In genomic region chr11:12764187-12764914, GRCh38 we compare ENCODE assay signal across 30 cellular contexts.
DNase-seq lines count a peak whose midpoint lies in the region; ATAC-seq, FAIRE-seq and TF ChIP-seq lines count a peak whose summit lies in the region.
"Had no signal": no experiment of that assay in that cellular context is flagged by ENCODE, and none has a peak within 500 bp of the region (broad histone marks: within the 10 kb centered on the region; RNA-seq: fewer than 3 reads in every experiment).

No MANE protein-coding gene starts in this region.

- peak; percentile 68 for ATAC-seq in K562
- no peak for ATAC-seq in gastrocnemius medialis
- ATAC-seq in right lobe of liver = no peak
- no peak for ATAC-seq in aorta (ENCODE audit: low FRiP score)
- ATAC-seq: activated naive CD8-positive, alpha-beta T cell treated with anti-CD3 and anti-CD28 coated beads, Interleukin-2, amount 50 U/mL, for 24 hours; foreskin keratinocyte; GM23338; heart right ventricle; Right ventricle myocardium inferior; stimulated activated naive B cell treated with anti-CD40 and anti-IgM and Interleukin-4, amounts not matched to agents 10 μg/mL and 1 μg/mL and 100 μg/mL, for 72 hours had no signal

- no peaks in the 10 kb centered on the region for H3K9me3 ChIP-seq in Karpas-422 (ENCODE audit: low read length)
- no peaks in the 10 kb centered on the region for H3K9me3 ChIP-seq in K562 (replicated peaks; ENCODE audit: control insufficient read depth, insufficient read depth, low read depth, low read length)
- no peaks in the 10 kb centered on the region for H3K9me3 ChIP-seq in gastrocnemius medialis
- no peaks in the 10 kb centered on the region for H3K9me3 ChIP-seq in right lobe of liver
- H3K9me3 ChIP-seq in aorta (ENCODE audit: control insufficient read depth, low read length) = no peaks in the 10 kb centered on the region
- H3K9me3 ChIP-seq: esophagus squamous epithelium, heart right ventricle had no signal

- no peaks in the 10 kb centered on the region for H3K9me2 ChIP-seq in Karpas-422 (replicated peaks; ENCODE audit: insufficient read depth, low read length)

- 16% methylated on average over 8 of the region's 8 CpGs for WGBS in K562 (ENCODE audit: insufficient coverage, low coverage, missing lambda C conversion rate)
- WGBS in right lobe of liver (ENCODE audit: insufficient coverage, low coverage, low lambda C conversion rate, missing lambda C conversion rate) = 87% methylated on average over 8 of the region's 8 CpGs
- WGBS in aorta, 2 donors = 80 to 82% methylated on average over 8 of the region's 8 CpGs

- POLR2A ChIA-PET in K562 (lab: Yijun Ruan, JAX) = interaction anchor here (0.8 to 2.8 kb wide), 5 partner anchors 10 to 1160 kb away, joined by 3 to 8 read pairs (median 5); no protein-coding TSS in a partner anchor
- POLR2A ChIA-PET in GM10248 (lab: Yijun Ruan, JAX) = no interaction called here

- peak; percentile 40; the same call in 1 of the 2 replicates for TF ChIP-seq EP300 in K562 (IDR thresholded peaks at IDR 0.05; ENCODE audit: low read length)

- H3K36me3 ChIP-seq in Karpas-422 (ENCODE audit: insufficient read depth, low read length) = no peaks in the 10 kb centered on the region
- peaks cover 6% of the 10 kb centered on the region; the same call in 2 of the 3 replicates for H3K36me3 ChIP-seq in K562 (ENCODE audit: control insufficient read depth, insufficient read depth, low read length)
- H3K36me3 ChIP-seq in gastrocnemius medialis = peaks cover 0 to 11% of the 10 kb centered on the region in 2 donors
- H3K36me3 ChIP-seq in right lobe of liver = peaks cover 0 to 12% (median 6%) of the 10 kb centered on the region in 4 donors
- no peaks in the 10 kb centered on the region for H3K36me3 ChIP-seq in aorta (ENCODE audit: control insufficient read depth in 1 of 2, insufficient read depth in 2 of 2, low read length in 1 of 2)

- H3K4me3 ChIP-seq in Karpas-422 (ENCODE audit: low read length) (no peak overlapping the region), K562 (no peak overlapping the region), gastrocnemius medialis (no peak overlapping the region), right lobe of liver (no peak overlapping the region), aorta (ENCODE audit: low read length in 2 of 2) (no peak overlapping the region)
- H3K4me3 ChIP-seq: esophagus squamous epithelium, GM23338, heart right ventricle had no signal

- no TSS peak for BruUV-seq in K562 (replicated peaks; lab: Mats Ljungman, UMichigan)

- H2AFZ ChIP-seq in Karpas-422 (ENCODE audit: low read length) = no peak overlapping the region
- no peak overlapping the region for H2AFZ ChIP-seq in K562 (ENCODE audit: low read depth, low read length)
- H2AFZ ChIP-seq: GM23338 had no signal

- FAIRE-seq in K562 (lab: Jason Lieb, UNC) = peak; percentile 83
- FAIRE-seq: GM19239, keratinocyte had no signal

- TF ChIP-seq POLR2A in K562 (conservative IDR thresholded peaks at IDR 0.05) = peak; percentile 85
- no peak for TF ChIP-seq POLR2A in gastrocnemius medialis (IDR thresholded peaks at IDR 0.05)
- no peak for TF ChIP-seq POLR2A in right lobe of liver (IDR thresholded peaks at IDR 0.05)

- no peak overlapping the region for H3K9ac ChIP-seq in Karpas-422 (ENCODE audit: low read length)
- H3K9ac ChIP-seq in K562 (ENCODE audit: insufficient read depth in 1 of 2, low read depth in 2 of 2, low read length in 2 of 2) = no peak overlapping the region

- H3K4me2 ChIP-seq in Karpas-422 (ENCODE audit: low read depth, low read length, poor library complexity, severe bottlenecking) (no peak overlapping the region), K562 (ENCODE audit: insufficient read depth, low read length) (peak overlapping the region; percentile 28; the same call in 1 of the 2 replicates)
- H3K4me2 ChIP-seq: GM23338 had no signal

- CTCF ChIA-PET in K562 (lab: Yijun Ruan, JAX; ENCODE audit: low intra/inter-chr PET ratio) (no interaction called here), GM10248 (lab: Yijun Ruan, JAX) (interaction anchor here (1.2 kb wide), 1 partner anchor 10 kb away, joined by 3 read pairs; no protein-coding TSS in a partner anchor)

- peak in 1 of 3 experiments; percentile 29; a peak in 1 of 6 replicates for TF ChIP-seq CTCF in K562 (IDR thresholded peaks at IDR 0.05 in 2 of 3, conservative IDR thresholded peaks at IDR 0.05 in 1 of 3; ENCODE audit: insufficient read depth in 2 of 3, low read depth in 1 of 3, low read length in 3 of 3)
- no peak for TF ChIP-seq CTCF in gastrocnemius medialis (IDR thresholded peaks at IDR 0.05 in 4 of 5, conservative IDR thresholded peaks at IDR 0.05 in 1 of 5)
- no peak for TF ChIP-seq CTCF in right lobe of liver (IDR thresholded peaks at IDR 0.05)
- TF ChIP-seq CTCF in GM10248 (IDR thresholded peaks at IDR 0.05; ENCODE audit: control extremely low read depth, extremely low read depth, low read depth, missing control alignments) = no peak

- no peak for TF ChIP-seq RAD21 in K562 (CRISPR knock-in tag; conservative IDR thresholded peaks at IDR 0.05 in 1 of 2, IDR thresholded peaks at IDR 0.05 in 1 of 2)

- H4K20me1 ChIP-seq in Karpas-422 (ENCODE audit: insufficient read depth, low read depth, low read length) (no peaks in the 10 kb centered on the region), K562 (replicated peaks; ENCODE audit: control insufficient read depth, insufficient read depth, low read length) (no peaks in the 10 kb centered on the region)

- in situ Hi-C loops in K562 (cut with MboI) (no loop called here), gastrocnemius medialis (cut with MboI; ENCODE audit: low sequenced_read_pairs in 4 of 4) (no loop called here)

- H3K27ac ChIP-seq in Karpas-422 (ENCODE audit: low read length) = no peak overlapping the region
- H3K27ac ChIP-seq in K562 (ENCODE audit: extremely low read depth, low read depth, low read length) = peak overlapping the region; percentile 37; the same call in 1 of the 3 replicates
- peak overlapping the region in 3 of 4 donors; percentile 78 to 87 (median 83) for H3K27ac ChIP-seq in gastrocnemius medialis
- H3K27ac ChIP-seq in right lobe of liver = no peak overlapping the region
- no peak overlapping the region for H3K27ac ChIP-seq in aorta (ENCODE audit: low read depth in 1 of 2, low read length in 2 of 2)
- H3K27ac ChIP-seq: esophagus squamous epithelium, foreskin keratinocyte had no signal

- H3K9me1 ChIP-seq in K562 (ENCODE audit: control insufficient read depth, insufficient read depth, low read length) = no peaks in the 10 kb centered on the region

- DNase-seq in NCI-H146 (lab: John Stamatoyannopoulos, UW) = peak; percentile 20
- no peak for DNase-seq in NCI-H146 treated with DMSO at 0.1 percent for 48 hours (lab: John Stamatoyannopoulos, UW; ENCODE audit: unreplicated experiment)
- peak; percentile 28 for DNase-seq in Karpas-422
- peak; percentile 52 to 81 (median 58) for DNase-seq in K562 (ENCODE audit: extremely low read depth in 1 of 4, low spot score in 3 of 4)
- DNase-seq in gastrocnemius medialis = no peak
- DNase-seq in right lobe of liver = no peak
- no peak for DNase-seq in aorta
- DNase-seq in GM10248 (ENCODE audit: extremely low spot score) = no peak
- DNase-seq: 8988T; activated CD4-positive, alpha-beta memory T cell treated with anti-CD3 and anti-CD28 coated beads, Interleukin-2, amount 10 ng/mL, durations not matched to agents 7 days and 5 days; activated CD4-positive, CD25-positive, alpha-beta regulatory T cell treated with anti-CD3 and anti-CD28 coated beads, Interleukin-2, amount 50 U/mL, for 72 hours; activated CD8-positive, alpha-beta memory T cell treated with anti-CD3 and anti-CD28 coated beads, Interleukin-2, amount 50 U/mL, for 4 hours; activated naive CD4-positive, alpha-beta T cell; activated naive CD8-positive, alpha-beta T cell treated with anti-CD3 and anti-CD28 coated beads, Interleukin-2, amount 50 U/mL, for 24 hours; CD4-positive, CD25-positive, alpha-beta regulatory T cell; EL; esophagus squamous epithelium; foreskin keratinocyte; heart right ventricle; naive B cell; NCI-H1092; NCI-H2029 treated with DMSO at 0.1 percent for 48 hours; NCI-H446 treated with DMSO at 0.1 percent for 48 hours; nucleus accumbens; stimulated activated naive B cell treated with anti-CD40 and anti-IgM and Interleukin-4, amounts not matched to agents 10 μg/mL and 1 μg/mL and 100 μg/mL, for 72 hours; substantia nigra had no signal

- H3K4me1 ChIP-seq in Karpas-422 (ENCODE audit: low read length) (peaks cover 6% of the 10 kb centered on the region; the same call in 1 of the 2 replicates), K562 (replicated peaks in 1 of 2; ENCODE audit: control insufficient read depth in 2 of 2, insufficient read depth in 2 of 2, low read length in 2 of 2) (peaks cover 0 to 23% of the 10 kb centered on the region in 2 experiments; a peak in 4 of 5 replicates), gastrocnemius medialis (peaks cover 80 to 98% of the 10 kb centered on the region in 2 donors), right lobe of liver (peaks cover 0 to 14% (median 4%) of the 10 kb centered on the region in 4 donors), aorta (ENCODE audit: control insufficient read depth in 1 of 2, insufficient read depth in 2 of 2, low read length in 2 of 2) (no peaks in the 10 kb centered on the region)

- H3K79me2 ChIP-seq in Karpas-422 (ENCODE audit: low read length) = no peaks in the 10 kb centered on the region
- no peaks in the 10 kb centered on the region for H3K79me2 ChIP-seq in K562 (ENCODE audit: control insufficient read depth, insufficient read depth, low read length)

- H3K27me3 ChIP-seq in Karpas-422 (ENCODE audit: low read length) = no peaks in the 10 kb centered on the region
- no peaks in the 10 kb centered on the region for H3K27me3 ChIP-seq in K562 (ENCODE audit: control insufficient read depth in 2 of 2, insufficient read depth in 2 of 2, low read length in 2 of 2)
- no peaks in the 10 kb centered on the region for H3K27me3 ChIP-seq in gastrocnemius medialis
- H3K27me3 ChIP-seq in right lobe of liver = no peaks in the 10 kb centered on the region
- no peaks in the 10 kb centered on the region for H3K27me3 ChIP-seq in aorta (ENCODE audit: control insufficient read depth in 1 of 2, insufficient read depth in 2 of 2, low read length in 1 of 2)
- H3K27me3 ChIP-seq: esophagus squamous epithelium, foreskin keratinocyte, heart right ventricle had no signal

- intact Hi-C loops in K562 (cut with micrococcal nuclease) (loop anchor here (5.0 kb wide), 1 partner anchor 77 kb away; no protein-coding TSS in a partner anchor), gastrocnemius medialis (cut with DNase I; ENCODE audit: low total_unique reads) (no loop called here), right lobe of liver (cut with DNase I) (no loop called here), aorta (cut with DNase I) (loop anchor here in 1 of 2 donors (10.0 kb wide), 1 partner anchor 70 kb away; no protein-coding TSS in a partner anchor)

TF ChIP-seq in K562, 482 proteins besides CTCF, POLR2A, EP300 and RAD21 (continues in another document):
- no peak for TF ChIP-seq PURB (CRISPR knock-in tag; IDR thresholded peaks at IDR 0.05; ENCODE audit: low read depth)
- no peak for TF ChIP-seq CEBPG (CRISPR knock-in tag; IDR thresholded peaks at IDR 0.05)
- no peak for TF ChIP-seq CEBPG (tag; conservative IDR thresholded peaks at IDR 0.05 in 1 of 2, IDR thresholded peaks at IDR 0.05 in 1 of 2)
- no peak for TF ChIP-seq RBM15 (IDR thresholded peaks at IDR 0.05; ENCODE audit: insufficient read depth, low read length)
- no peak; the same call in 1 of the 2 replicates for TF ChIP-seq GABPB2 (CRISPR knock-in tag; conservative IDR thresholded peaks at IDR 0.05)
- no peak for TF ChIP-seq ESRRA (IDR thresholded peaks at IDR 0.05; ENCODE audit: borderline replicate concordance, low read depth)

Comparison
In these comparisons a context has a peak if more than half of its experiments do, and no peak if none do; other contexts are left out.
1. DNase-seq: peak in NCI-H146 (single experiment), Karpas-422 (single experiment) and K562 (4 of 4); none in NCI-H146 treated with DMSO at 0.1 percent for 48 hours (single experiment), gastrocnemius medialis (0 of 2), right lobe of liver (0 of 3), aorta (0 of 2) and GM10248 (single experiment).
2. H3K27ac ChIP-seq: peak in K562 (single experiment) and gastrocnemius medialis (3 of 4); none in Karpas-422 (single experiment), right lobe of liver (0 of 3) and aorta (0 of 2).